In genomic region chr7:90720970-90721768, GRCh38 we compare ENCODE assay signal across 10 cellular contexts.
DNase-seq lines count a peak whose midpoint lies in the region; ATAC-seq and TF ChIP-seq lines count a peak whose summit lies in the region.
"Had no signal": no experiment of that assay in that cellular context is flagged by ENCODE, and none has a peak within 500 bp of the region (broad histone marks: within the 10 kb centered on the region; RNA-seq: fewer than 3 reads in every experiment).

No MANE protein-coding gene starts in this region.

- H3K4me1 ChIP-seq in thyroid gland: peaks cover 28 to 31% of the 10 kb centered on the region in 2 donors

- H3K27me3 ChIP-seq in thyroid gland: no peaks in the 10 kb centered on the region

- TF ChIP-seq CTCF in thyroid gland (IDR thresholded peaks at IDR 0.05): no peak

- 32 to 40% methylated on average over 4 of the region's 4 CpGs for WGBS in thyroid gland, 2 donors

- H3K9me3 ChIP-seq in thyroid gland: no peaks in the 10 kb centered on the region

- H3K27me3 Mint-ChIP-seq in activated T-cell treated with anti-CD3 and anti-CD28 coated beads, Interleukin-2, amount 50 U/mL, for 4 hours (ENCODE audit: low read depth): no peaks in the 10 kb centered on the region
- H3K27me3 Mint-ChIP-seq: activated naive CD8-positive, alpha-beta T cell treated with anti-CD3 and anti-CD28 coated beads for 36 hours had no signal

- TF ChIP-seq POLR2A in thyroid gland (IDR thresholded peaks at IDR 0.05): no peak

- peak; percentile 83 for DNase-seq in amniotic epithelial cell (ENCODE audit: low read depth)
- DNase-seq in iPS-NIHi11 (ENCODE audit: low spot score): peak; percentile 29
- peak in 1 of 2 donors; percentile 28 for DNase-seq in thyroid gland
- DNase-seq in NCI-H1105 treated with DMSO at 0.1 percent for 48 hours (lab: John Stamatoyannopoulos, UW): no peak
- no peak for DNase-seq in activated T-cell treated with anti-CD3 and anti-CD28 coated beads, Interleukin-2, amount 50 U/mL, for 4 hours
- DNase-seq in stimulated activated CD4-positive, alpha-beta T cell treated with anti-CD3 and anti-CD28 coated beads, Interleukin-2, amount 100 ng/mL, for 48 hours: no peak
- DNase-seq: activated naive CD8-positive, alpha-beta T cell treated with anti-CD3 and anti-CD28 coated beads for 36 hours had no signal

- H3K27ac ChIP-seq in thyroid gland: peak overlapping the region; percentile 12 to 65 (median 25)
- H3K27ac ChIP-seq: parathyroid adenoma had no signal

- intact Hi-C loops in thyroid gland (cut with DNase I): no loop called here

- no peaks in the 10 kb centered on the region for H3K9me3 Mint-ChIP-seq in activated T-cell treated with anti-CD3 and anti-CD28 coated beads, Interleukin-2, amount 50 U/mL, for 4 hours
- H3K9me3 Mint-ChIP-seq: activated naive CD8-positive, alpha-beta T cell treated with anti-CD3 and anti-CD28 coated beads for 36 hours had no signal

- ATAC-seq in HG02870 (IDR thresholded peaks at IDR 0.05; ENCODE audit: unreplicated experiment): peak; percentile 39
- ATAC-seq in HG03159 (IDR thresholded peaks at IDR 0.05; ENCODE audit: unreplicated experiment): no peak
- no peak for ATAC-seq in activated T-cell treated with anti-CD3 and anti-CD28 coated beads, Interleukin-2, amount 50 U/mL, for 4 hours

- H3K36me3 ChIP-seq in thyroid gland: no peaks in the 10 kb centered on the region

- H3K4me3 Mint-ChIP-seq in activated T-cell treated with anti-CD3 and anti-CD28 coated beads, Interleukin-2, amount 50 U/mL, for 4 hours: no peak overlapping the region
- H3K4me3 Mint-ChIP-seq: activated naive CD8-positive, alpha-beta T cell treated with anti-CD3 and anti-CD28 coated beads for 36 hours had no signal

- H3K4me1 Mint-ChIP-seq in activated T-cell treated with anti-CD3 and anti-CD28 coated beads, Interleukin-2, amount 50 U/mL, for 4 hours (ENCODE audit: low read depth): no peaks in the 10 kb centered on the region
- H3K4me1 Mint-ChIP-seq: activated naive CD8-positive, alpha-beta T cell treated with anti-CD3 and anti-CD28 coated beads for 36 hours had no signal

- H3K4me3 ChIP-seq in thyroid gland (replicated peaks in 1 of 3): no peak overlapping the region

- no peaks in the 10 kb centered on the region for H3K36me3 Mint-ChIP-seq in activated T-cell treated with anti-CD3 and anti-CD28 coated beads, Interleukin-2, amount 50 U/mL, for 4 hours (ENCODE audit: insufficient read depth)
- H3K36me3 Mint-ChIP-seq: activated naive CD8-positive, alpha-beta T cell treated with anti-CD3 and anti-CD28 coated beads for 36 hours had no signal

Comparison
In these comparisons a context has a peak if more than half of its experiments do, and no peak if none do; other contexts are left out.
1. DNase-seq: peak in amniotic epithelial cell (single experiment) and iPS-NIHi11 (single experiment); none in NCI-H1105 treated with DMSO at 0.1 percent for 48 hours (single experiment), activated T-cell treated with anti-CD3 and anti-CD28 coated beads, Interleukin-2, amount 50 U/mL, for 4 hours (single experiment) and stimulated activated CD4-positive, alpha-beta T cell treated with anti-CD3 and anti-CD28 coated beads, Interleukin-2, amount 100 ng/mL, for 48 hours (0 of 2).